ENCODE assay signal across 8 cellular contexts in genomic region chr13:44434441-44435141, GRCh38.
DNase-seq lines count a peak whose midpoint lies in the region; ATAC-seq and TF ChIP-seq lines count a peak whose summit lies in the region.

No MANE protein-coding gene starts in this region.

- no peak overlapping the region for H2AFZ ChIP-seq in OCI-LY1 (ENCODE audit: low read length)

- peak overlapping the region; percentile 32; the same call in 1 of the 2 replicates for H3K9ac ChIP-seq in OCI-LY1 (ENCODE audit: low read length)

- H3K36me3 Mint-ChIP-seq in endothelial cell (ENCODE audit: low read depth, unreplicated experiment), result peaks cover 5% of the 10 kb centered on the region
- peaks cover 25% of the 10 kb centered on the region for H3K36me3 Mint-ChIP-seq in nephron progenitor cell (ENCODE audit: low read depth)

- H3K4me1 Mint-ChIP-seq in endothelial cell (ENCODE audit: unreplicated experiment) (peaks cover 15% of the 10 kb centered on the region), nephron progenitor cell (peaks cover 64% of the 10 kb centered on the region)

- H3K9me3 ChIP-seq in OCI-LY1 (ENCODE audit: low read length), result no peaks in the 10 kb centered on the region

- peak overlapping the region; percentile 44 for H3K4me3 ChIP-seq in AG10803 (ENCODE audit: low read length)
- H3K4me3 ChIP-seq in OCI-LY1 (ENCODE audit: low read depth, low read length, poor library complexity, severe bottlenecking), result peak overlapping the region; percentile 65

- H3K9me3 Mint-ChIP-seq in endothelial cell (ENCODE audit: unreplicated experiment) (no peaks in the 10 kb centered on the region), nephron progenitor cell (no peaks in the 10 kb centered on the region)

- H3K4me2 ChIP-seq in OCI-LY1 (ENCODE audit: low read length), result peak overlapping the region; percentile 76

- peaks cover 23% of the 10 kb centered on the region for H3K4me1 ChIP-seq in OCI-LY1 (ENCODE audit: insufficient read depth, low read length, severe bottlenecking)

- no peaks in the 10 kb centered on the region for H4K20me1 ChIP-seq in OCI-LY1 (ENCODE audit: insufficient read depth, low read length)

- peak overlapping the region; percentile 45 for H3K27ac ChIP-seq in OCI-LY1 (ENCODE audit: low read depth, low read length, poor library complexity, severe bottlenecking)

- peak overlapping the region; percentile 53 for H3K4me3 Mint-ChIP-seq in endothelial cell (ENCODE audit: unreplicated experiment)
- H3K4me3 Mint-ChIP-seq in nephron progenitor cell, result peak overlapping the region; percentile 97

- ATAC-seq in HG03095 (IDR thresholded peaks at IDR 0.05; ENCODE audit: unreplicated experiment) (no peak), GM19395 (IDR thresholded peaks at IDR 0.05; ENCODE audit: unreplicated experiment) (no peak)

- peaks cover 6% of the 10 kb centered on the region for H3K27me3 Mint-ChIP-seq in endothelial cell (ENCODE audit: unreplicated experiment)
- H3K27me3 Mint-ChIP-seq in nephron progenitor cell (ENCODE audit: low read depth, poor library complexity), result no peaks in the 10 kb centered on the region

- H3K27me3 ChIP-seq in OCI-LY1 (ENCODE audit: insufficient read depth, low read length), result no peaks in the 10 kb centered on the region

- no peaks in the 10 kb centered on the region for H3F3A ChIP-seq in OCI-LY1 (ENCODE audit: insufficient read depth, low read length)

- TF ChIP-seq CTCF in AG10803 (conservative IDR thresholded peaks at IDR 0.05; ENCODE audit: low read length), result no peak
- TF ChIP-seq CTCF in OCI-LY1 (IDR thresholded peaks at IDR 0.05; ENCODE audit: low read length), result no peak
- no peak for TF ChIP-seq CTCF in endothelial cell (IDR thresholded peaks at IDR 0.05; ENCODE audit: unreplicated experiment)
- TF ChIP-seq CTCF in nephron progenitor cell (IDR thresholded peaks at IDR 0.05), result no peak

- H3K27ac Mint-ChIP-seq in endothelial cell (ENCODE audit: unreplicated experiment) (peak overlapping the region; percentile 67), nephron progenitor cell (no peak overlapping the region)

- H3K36me3 ChIP-seq in OCI-LY1 (ENCODE audit: insufficient read depth, low read length), result peaks cover 16% of the 10 kb centered on the region

- H3K79me2 ChIP-seq in OCI-LY1 (ENCODE audit: insufficient read depth, low read length), result no peaks in the 10 kb centered on the region

- no peaks in the 10 kb centered on the region for H3K9me2 ChIP-seq in OCI-LY1 (ENCODE audit: low read depth, low read length)

- DNase-seq in AG10803 (ENCODE audit: low read depth) (no peak), endothelial cell (ENCODE audit: low spot score) (no peak), nephron progenitor cell (no peak), NCI-H1417 (lab: John Stamatoyannopoulos, UW) (no peak), NCI-H345 treated with DMSO at 0.1 percent for 48 hours (lab: John Stamatoyannopoulos, UW; ENCODE audit: unreplicated experiment) (no peak)
